21 cellular contexts compared by ENCODE assay signal in the genomic region with DNA sequence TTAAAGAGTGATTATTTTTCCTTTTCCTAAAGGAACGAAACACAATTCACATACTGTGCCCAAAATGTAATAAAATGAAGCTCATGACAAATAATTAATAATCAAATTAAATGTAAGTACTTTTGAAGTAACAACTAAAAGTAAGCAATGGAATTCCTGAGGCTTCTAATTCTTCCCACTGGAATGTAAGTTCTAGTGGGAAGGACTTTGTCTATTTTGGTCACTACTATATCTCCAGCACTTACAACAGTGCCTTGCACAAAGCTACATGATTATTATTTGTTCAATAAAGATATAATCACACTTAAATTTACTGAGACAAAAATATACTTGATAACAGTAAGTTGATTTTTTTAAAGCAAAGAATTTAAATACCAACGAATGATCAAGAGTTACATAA.
DNase-seq lines count a peak whose midpoint lies in the region; ATAC-seq and TF ChIP-seq lines count a peak whose summit lies in the region.
"Had no signal": no experiment of that assay in that cellular context is flagged by ENCODE, and none has a peak within 500 bp of the region (broad histone marks: within the 10 kb centered on the region; RNA-seq: fewer than 3 reads in every experiment).

No MANE protein-coding gene starts in this region.

- no peak overlapping the region for H3K4me3 Mint-ChIP-seq in activated T-helper 17 cell treated with anti-CD3 and anti-CD28 coated beads, Interleukin-2, amount 50 U/mL, for 72 hours
- no peak overlapping the region for H3K4me3 Mint-ChIP-seq in mesothelial cell of epicardium
- H3K4me3 Mint-ChIP-seq: CD4-positive, alpha-beta T cell had no signal

- TF ChIP-seq CTCF in HEK293 (tag by site-specific recombination; IDR thresholded peaks at IDR 0.05) (no peak), choroid plexus epithelial cell (conservative IDR thresholded peaks at IDR 0.05; ENCODE audit: low read depth, low read length) (no peak), mesothelial cell of epicardium (IDR thresholded peaks at IDR 0.05; ENCODE audit: unreplicated experiment) (no peak)

- peaks cover 5 to 6% of the 10 kb centered on the region in 2 experiments; a peak in 2 of 3 replicates for H3K36me3 ChIP-seq in HEK293 (ENCODE audit: control insufficient read depth in 2 of 2, insufficient read depth in 1 of 2, low read length in 2 of 2)
- H3K36me3 ChIP-seq: BLaER1 had no signal

- H3K4me1 ChIP-seq in HEK293 (ENCODE audit: control insufficient read depth, insufficient read depth, low read length): peaks cover 15% of the 10 kb centered on the region; the same call in 1 of the 2 replicates
- H3K4me1 ChIP-seq: BLaER1 had no signal

- H3K9me3 ChIP-seq in HEK293 (ENCODE audit: control insufficient read depth, insufficient read depth, low read depth, low read length): no peaks in the 10 kb centered on the region
- H3K9me3 ChIP-seq: BLaER1 had no signal

- H3K27ac Mint-ChIP-seq in activated T-helper 17 cell treated with anti-CD3 and anti-CD28 coated beads, Interleukin-2, amount 50 U/mL, for 72 hours: no peak overlapping the region
- no peak overlapping the region for H3K27ac Mint-ChIP-seq in mesothelial cell of epicardium
- H3K27ac Mint-ChIP-seq: CD4-positive, alpha-beta T cell had no signal

- CTCF ChIA-PET in HEK293 (lab: Yijun Ruan, JAX): no interaction called here

- peaks cover 5% of the 10 kb centered on the region for H3K4me1 Mint-ChIP-seq in activated T-helper 17 cell treated with anti-CD3 and anti-CD28 coated beads, Interleukin-2, amount 50 U/mL, for 72 hours
- H3K4me1 Mint-ChIP-seq in mesothelial cell of epicardium: peaks cover 9% of the 10 kb centered on the region

- H3K27ac ChIP-seq in HEK293 (ENCODE audit: extremely low read depth, low read depth, low read length): no peak overlapping the region
- H3K27ac ChIP-seq: BLaER1, SK-N-MC had no signal

- no peaks in the 10 kb centered on the region for H3K9me3 Mint-ChIP-seq in activated T-helper 17 cell treated with anti-CD3 and anti-CD28 coated beads, Interleukin-2, amount 50 U/mL, for 72 hours
- H3K9me3 Mint-ChIP-seq in mesothelial cell of epicardium: no peaks in the 10 kb centered on the region
- H3K9me3 Mint-ChIP-seq: CD4-positive, alpha-beta T cell had no signal

- POLR2A ChIA-PET in HEK293 (lab: Yijun Ruan, JAX): no interaction called here

- no peak overlapping the region for H3K4me3 ChIP-seq in HEK293 (ENCODE audit: low read depth, low read length)
- no peak overlapping the region for H3K4me3 ChIP-seq in choroid plexus epithelial cell (ENCODE audit: low read depth, low read length)
- H3K4me3 ChIP-seq: BLaER1, K562, SK-N-MC had no signal

- DNase-seq in choroid plexus epithelial cell (ENCODE audit: low read depth) (peak; percentile 23), myocyte (ENCODE audit: low read depth) (peak; percentile 24), mesothelial cell of epicardium (ENCODE audit: low spot score in 2 of 2, unreplicated experiment in 2 of 2) (no peak)
- DNase-seq in activated CD4-positive, alpha-beta T cell treated with anti-CD3 and anti-CD28 coated beads for 48 hours: no peak
- DNase-seq in stimulated activated CD4-positive, alpha-beta T cell treated with anti-CD3 and anti-CD28 coated beads, Interleukin-12 subunit alpha, Interleukin-12 subunit beta, amount 100 ng/mL, for 4 hours: no peak
- DNase-seq: CD4-positive, alpha-beta T cell; COR-L47; DMS79; MM.1S; NCI-H1092; NCI-H1436; NCI-H187 treated with DMSO at 0.1 percent for 48 hours; NCI-H2107; NCI-H446 treated with DMSO at 0.1 percent for 48 hours; NCI-H526 treated with DMSO at 0.1 percent for 48 hours; SHP77 had no signal

- H3K36me3 Mint-ChIP-seq in activated T-helper 17 cell treated with anti-CD3 and anti-CD28 coated beads, Interleukin-2, amount 50 U/mL, for 72 hours (ENCODE audit: low read depth): no peaks in the 10 kb centered on the region
- H3K36me3 Mint-ChIP-seq in mesothelial cell of epicardium: peaks cover 7% of the 10 kb centered on the region

- ATAC-seq in activated T-helper 17 cell treated with anti-CD3 and anti-CD28 coated beads, Interleukin-2, amount 50 U/mL, for 72 hours (replicated peaks): no peak
- ATAC-seq: K562 had no signal

- peaks cover 11% of the 10 kb centered on the region for H3K27me3 Mint-ChIP-seq in activated T-helper 17 cell treated with anti-CD3 and anti-CD28 coated beads, Interleukin-2, amount 50 U/mL, for 72 hours
- H3K27me3 Mint-ChIP-seq in mesothelial cell of epicardium (ENCODE audit: low read depth): no peaks in the 10 kb centered on the region

TF ChIP-seq in HEK293, 187 proteins besides CTCF, POLR2A, EP300 and RAD21:
- TF ChIP-seq ZNF37A (tag by site-specific recombination; IDR thresholded peaks at IDR 0.05): no peak
- TF ChIP-seq SETDB1 (IDR thresholded peaks at IDR 0.05; ENCODE audit: insufficient read length, low read length): no peak
- TF ChIP-seq ZNF621 (tag by site-specific recombination; IDR thresholded peaks at IDR 0.05): no peak
- TF ChIP-seq IKZF3 (tag by site-specific recombination; IDR thresholded peaks at IDR 0.05): peak; percentile 63

Comparison
In these comparisons a context has a peak if more than half of its experiments do, and no peak if none do; other contexts are left out.
1. DNase-seq: peak in choroid plexus epithelial cell (single experiment) and myocyte (single experiment); none in activated CD4-positive, alpha-beta T cell treated with anti-CD3 and anti-CD28 coated beads for 48 hours (single experiment), mesothelial cell of epicardium (0 of 2) and stimulated activated CD4-positive, alpha-beta T cell treated with anti-CD3 and anti-CD28 coated beads, Interleukin-12 subunit alpha, Interleukin-12 subunit beta, amount 100 ng/mL, for 4 hours (single experiment).